21 cellular contexts compared by ENCODE assay signal in the genomic region with DNA sequence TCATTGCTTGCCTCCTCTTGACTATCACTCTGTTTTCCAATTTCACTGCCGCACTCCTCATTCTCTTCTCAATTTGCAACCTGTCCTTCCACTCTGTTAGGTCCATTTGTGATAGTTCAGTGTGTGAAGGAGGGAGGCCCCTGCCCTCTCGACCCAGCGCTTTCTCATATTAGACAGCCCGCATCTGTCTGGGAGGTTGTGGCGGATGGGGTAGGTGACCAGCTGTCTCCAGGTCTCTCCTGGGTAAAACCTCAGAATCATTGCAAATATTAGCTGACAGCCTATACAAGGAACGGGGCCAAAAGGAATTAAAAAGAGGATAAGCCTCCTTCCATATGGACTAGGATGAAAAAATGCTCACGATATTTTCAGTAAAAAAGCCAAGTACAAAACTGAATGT. TPM values are rescaled to one million over a fixed set of nuclear protein-coding genes. Genes with fewer than 3 reads are reported as not detected.
DNase-seq lines count a peak whose midpoint lies in the region; ATAC-seq and TF ChIP-seq lines count a peak whose summit lies in the region.
"Had no signal": no experiment of that assay in that cellular context is flagged by ENCODE, and none has a peak within 500 bp of the region (broad histone marks: within the 10 kb centered on the region; RNA-seq: fewer than 3 reads in every experiment).

No MANE protein-coding gene starts in this region.

- peaks cover 15% of the 10 kb centered on the region for H3K79me1 ChIP-seq in trophoblast cell (ENCODE audit: low read length)

- no peak overlapping the region for H3K14ac ChIP-seq in trophoblast cell (ENCODE audit: low read length)

- intact Hi-C loops in activated T-helper 1 cell treated with anti-CD3 and anti-CD28 coated beads, Interleukin-12 subunit alpha, Interleukin-12 subunit beta, Interleukin-2, Interleukin-4 antibody, amounts not matched to agents 30 ng/mL and 10 ng/mL and 1 ng/mL, durations not matched to agents 14 hours and 24 hours and 36 hours (cut with micrococcal nuclease), result no loop called here
- intact Hi-C loops in dorsolateral prefrontal cortex (cut with DNase I), result no loop called here

- no peak overlapping the region for H4K91ac ChIP-seq in trophoblast cell (ENCODE audit: low read depth, low read length)

- DNase-seq in NCI-H524 (lab: John Stamatoyannopoulos, UW) (peak; percentile 81 to 89), trophoblast cell (peak in 1 of 2 donors; percentile 21), dorsolateral prefrontal cortex (no peak), OCI-M1 (lab: John Stamatoyannopoulos, UW) (no peak)
- DNase-seq in activated T-helper 1 cell treated with anti-CD3 and anti-CD28 coated beads, Interleukin-12 subunit alpha, Interleukin-12 subunit beta, Interleukin-2, Interleukin-4 antibody, amounts not matched to agents 30 ng/mL and 10 ng/mL and 1 ng/mL, durations not matched to agents 14 hours and 24 hours and 36 hours (ENCODE audit: low spot score), result no peak
- DNase-seq in stimulated activated CD4-positive, alpha-beta T cell treated with anti-CD3 and anti-CD28 coated beads, Interleukin-2, amount 100 ng/mL, for 48 hours, result no peak
- DNase-seq: 8988T; CD4-positive, CD25-positive, alpha-beta regulatory T cell; COR-L47; GF-D8; NCI-H1105; NCI-H2107; NCI-H345; PC-3; RPMI8226; SHP77 treated with DMSO at 0.1 percent for 48 hours had no signal

- H3K4me1 ChIP-seq in BLaER1, result peaks cover 42% of the 10 kb centered on the region
- H3K4me1 ChIP-seq in trophoblast cell (ENCODE audit: control insufficient read depth in 1 of 2, insufficient read depth in 2 of 2, low read length in 2 of 2), result peaks cover 27 to 35% of the 10 kb centered on the region in 2 experiments

- peaks cover 3% of the 10 kb centered on the region; the same call in 1 of the 2 replicates for H3K9me3 ChIP-seq in BLaER1
- H3K9me3 ChIP-seq in trophoblast cell (ENCODE audit: insufficient read depth, low read depth, low read length), result peaks cover 2% of the 10 kb centered on the region

- H3K36me3 ChIP-seq in BLaER1, result no peaks in the 10 kb centered on the region
- H3K36me3 ChIP-seq in trophoblast cell (ENCODE audit: control insufficient read depth in 1 of 2, insufficient read depth in 2 of 2, low read length in 2 of 2), result no peaks in the 10 kb centered on the region

- H3K4me1 Mint-ChIP-seq in activated T-helper 1 cell treated with anti-CD3 and anti-CD28 coated beads, Interleukin-12 subunit alpha, Interleukin-12 subunit beta, Interleukin-2, Interleukin-4 antibody, amounts not matched to agents 30 ng/mL and 10 ng/mL and 1 ng/mL, durations not matched to agents 14 hours and 24 hours and 36 hours (ENCODE audit: low read depth), result peaks cover 40% of the 10 kb centered on the region
- H3K4me1 Mint-ChIP-seq: CD4-positive, CD25-positive, alpha-beta regulatory T cell had no signal

- H3K4ac ChIP-seq in trophoblast cell (ENCODE audit: low read depth, low read length), result no peak overlapping the region

- TF ChIP-seq CTCF in dorsolateral prefrontal cortex (IDR thresholded peaks at IDR 0.05 in 54 of 56, conservative IDR thresholded peaks at IDR 0.05 in 2 of 56; ENCODE audit: low read depth in 1 of 56, partially characterized antibody in 56 of 56), result no peak

- H3K4me2 ChIP-seq in BLaER1, result peak overlapping the region; percentile 77
- H3K4me2 ChIP-seq in trophoblast cell (ENCODE audit: low read length), result no peak overlapping the region

- peaks cover 8% of the 10 kb centered on the region for H3K36me3 Mint-ChIP-seq in activated T-helper 1 cell treated with anti-CD3 and anti-CD28 coated beads, Interleukin-12 subunit alpha, Interleukin-12 subunit beta, Interleukin-2, Interleukin-4 antibody, amounts not matched to agents 30 ng/mL and 10 ng/mL and 1 ng/mL, durations not matched to agents 14 hours and 24 hours and 36 hours (ENCODE audit: low read depth)
- H3K36me3 Mint-ChIP-seq: CD4-positive, CD25-positive, alpha-beta regulatory T cell had no signal

- H3K27me3 ChIP-seq in BLaER1, result no peaks in the 10 kb centered on the region
- no peaks in the 10 kb centered on the region for H3K27me3 ChIP-seq in trophoblast cell (ENCODE audit: insufficient read depth, low read length)
- no peaks in the 10 kb centered on the region for H3K27me3 ChIP-seq in dorsolateral prefrontal cortex

- no peak overlapping the region for H2BK120ac ChIP-seq in trophoblast cell (ENCODE audit: insufficient read depth, low read length, poor library complexity)

- no CpG with 5 or more reads among the region's 7 CpGs for WGBS in trophoblast cell (ENCODE audit: extremely low coverage, insufficient coverage, insufficient read length)

- H3K9me3 Mint-ChIP-seq in activated T-helper 1 cell treated with anti-CD3 and anti-CD28 coated beads, Interleukin-12 subunit alpha, Interleukin-12 subunit beta, Interleukin-2, Interleukin-4 antibody, amounts not matched to agents 30 ng/mL and 10 ng/mL and 1 ng/mL, durations not matched to agents 14 hours and 24 hours and 36 hours, result peaks cover 19% of the 10 kb centered on the region

- ATAC-seq in GM18520 (IDR thresholded peaks at IDR 0.05; ENCODE audit: unreplicated experiment), result no peak
- ATAC-seq: HCT116, PC-3, SK-N-SH treated with all-trans-retinoic acid at 6 μM for 48 hours had no signal

- H2BK5ac ChIP-seq in trophoblast cell (ENCODE audit: low read depth, low read length, poor library complexity), result no peak overlapping the region

- no peaks in the 10 kb centered on the region for H3K79me2 ChIP-seq in trophoblast cell (ENCODE audit: control insufficient read depth, insufficient read depth, low read length, poor library complexity)

- no peak overlapping the region for H3K4me3 Mint-ChIP-seq in activated T-helper 1 cell treated with anti-CD3 and anti-CD28 coated beads, Interleukin-12 subunit alpha, Interleukin-12 subunit beta, Interleukin-2, Interleukin-4 antibody, amounts not matched to agents 30 ng/mL and 10 ng/mL and 1 ng/mL, durations not matched to agents 14 hours and 24 hours and 36 hours
- H3K4me3 Mint-ChIP-seq: CD4-positive, CD25-positive, alpha-beta regulatory T cell; GM23338 had no signal

- no peaks in the 10 kb centered on the region for H4K20me1 ChIP-seq in BLaER1

- H3K9ac ChIP-seq in BLaER1, result no peak overlapping the region
- no peak overlapping the region for H3K9ac ChIP-seq in trophoblast cell (ENCODE audit: low read length)

- H3K18ac ChIP-seq in trophoblast cell (ENCODE audit: low read length), result no peak overlapping the region

- H2BK12ac ChIP-seq in trophoblast cell (ENCODE audit: low read length), result peak overlapping the region; percentile 70

- H3K4me3 ChIP-seq in BLaER1, result no peak overlapping the region
- H3K4me3 ChIP-seq in trophoblast cell (ENCODE audit: low read depth, low read length), result no peak overlapping the region
- no peak overlapping the region for H3K4me3 ChIP-seq in dorsolateral prefrontal cortex
- H3K4me3 ChIP-seq: GM23338 had no signal

- no peak overlapping the region for H4K8ac ChIP-seq in trophoblast cell (ENCODE audit: low read depth, low read length)

- peaks cover 2% of the 10 kb centered on the region for H3K27me3 Mint-ChIP-seq in activated T-helper 1 cell treated with anti-CD3 and anti-CD28 coated beads, Interleukin-12 subunit alpha, Interleukin-12 subunit beta, Interleukin-2, Interleukin-4 antibody, amounts not matched to agents 30 ng/mL and 10 ng/mL and 1 ng/mL, durations not matched to agents 14 hours and 24 hours and 36 hours (ENCODE audit: insufficient read depth)

- H3K23ac ChIP-seq in trophoblast cell (ENCODE audit: low read length), result no peak overlapping the region

- H3K27ac ChIP-seq in BLaER1 (no peak overlapping the region), trophoblast cell (ENCODE audit: low read depth, low read length) (no peak overlapping the region), dorsolateral prefrontal cortex (no peak overlapping the region)

- no peak overlapping the region for H2AK5ac ChIP-seq in trophoblast cell (ENCODE audit: low read length)

- H4K12ac ChIP-seq in trophoblast cell (ENCODE audit: low read depth, low read length), result no peak overlapping the region

- H3K27ac Mint-ChIP-seq in activated T-helper 1 cell treated with anti-CD3 and anti-CD28 coated beads, Interleukin-12 subunit alpha, Interleukin-12 subunit beta, Interleukin-2, Interleukin-4 antibody, amounts not matched to agents 30 ng/mL and 10 ng/mL and 1 ng/mL, durations not matched to agents 14 hours and 24 hours and 36 hours, result peak overlapping the region; percentile 64
- H3K27ac Mint-ChIP-seq: CD4-positive, CD25-positive, alpha-beta regulatory T cell; GM23338 had no signal

- no peak overlapping the region for H2AFZ ChIP-seq in trophoblast cell (ENCODE audit: insufficient read depth, low read length, poor library complexity)
- H2AFZ ChIP-seq: GM23338 had no signal

RNA-seq across cellular contexts. Expression of gene RYBP, which starts 43.5 kb away (rescaled TPM):
- total RNA-seq in activated T-helper 1 cell treated with anti-CD3 and anti-CD28 coated beads, Interleukin-12 subunit alpha, Interleukin-12 subunit beta, Interleukin-2, Interleukin-4 antibody, amounts not matched to agents 30 ng/mL and 10 ng/mL and 1 ng/mL, durations not matched to agents 14 hours and 24 hours and 36 hours, result 62.5 and 64.0 TPM in 2 replicates
- 44.7 and 45.0 TPM in 2 replicates for polyA plus RNA-seq in trophoblast cell (2013)
- total RNA-seq in dorsolateral prefrontal cortex, result 10 to 100 TPM; 14.2 to 36.0 (median 21.6) TPM

Comparison
In these comparisons a context has a peak if more than half of its experiments do, and no peak if none do; other contexts are left out.
1. DNase-seq: peak in NCI-H524 (2 of 2); none in activated T-helper 1 cell treated with anti-CD3 and anti-CD28 coated beads, Interleukin-12 subunit alpha, Interleukin-12 subunit beta, Interleukin-2, Interleukin-4 antibody, amounts not matched to agents 30 ng/mL and 10 ng/mL and 1 ng/mL, durations not matched to agents 14 hours and 24 hours and 36 hours (single experiment), dorsolateral prefrontal cortex (0 of 10), OCI-M1 (single experiment) and stimulated activated CD4-positive, alpha-beta T cell treated with anti-CD3 and anti-CD28 coated beads, Interleukin-2, amount 100 ng/mL, for 48 hours (0 of 2).